ENCODE assay signal across 1 cellular context in the genomic region with DNA sequence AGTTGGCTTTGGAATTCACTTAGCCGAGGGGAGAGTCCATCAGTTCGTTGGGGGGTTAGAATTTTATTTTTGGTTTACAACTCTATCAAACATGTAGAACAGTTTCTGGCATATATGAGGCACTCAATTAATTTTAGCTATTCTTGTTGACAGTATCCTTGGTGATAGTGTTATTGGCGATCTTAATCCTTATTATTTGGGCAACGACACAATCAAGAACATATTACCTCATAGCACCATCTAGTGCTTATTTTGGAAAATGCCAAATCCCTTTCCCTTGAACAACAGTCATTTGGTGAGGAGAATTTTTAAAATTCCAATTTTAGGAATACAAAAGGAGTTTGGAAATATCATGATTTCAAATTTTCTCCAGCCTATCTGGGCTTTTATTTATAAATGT.
TF ChIP-seq lines count a peak whose summit lies in the region.

No MANE protein-coding gene starts in this region.

TF ChIP-seq in Ishikawa, 13 proteins besides CTCF, POLR2A, EP300 and RAD21 (continued from another document):
- TF ChIP-seq, protein P1, sequence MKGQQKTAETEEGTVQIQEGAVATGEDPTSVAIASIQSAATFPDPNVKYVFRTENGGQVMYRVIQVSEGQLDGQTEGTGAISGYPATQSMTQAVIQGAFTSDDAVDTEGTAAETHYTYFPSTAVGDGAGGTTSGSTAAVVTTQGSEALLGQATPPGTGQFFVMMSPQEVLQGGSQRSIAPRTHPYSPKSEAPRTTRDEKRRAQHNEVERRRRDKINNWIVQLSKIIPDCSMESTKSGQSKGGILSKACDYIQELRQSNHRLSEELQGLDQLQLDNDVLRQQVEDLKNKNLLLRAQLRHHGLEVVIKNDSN (IDR thresholded peaks at IDR 0.05), result no peak
